Comparison of ENCODE assay signal across 9 cellular contexts in genomic region chrX:129655547-129656248, GRCh38. TPM values are rescaled to one million over a fixed set of nuclear protein-coding genes. Genes with fewer than 3 reads are reported as not detected.
DNase-seq lines count a peak whose midpoint lies in the region; ATAC-seq and TF ChIP-seq lines count a peak whose summit lies in the region.
"Had no signal": no experiment of that assay in that cellular context is flagged by ENCODE, and none has a peak within 500 bp of the region (broad histone marks: within the 10 kb centered on the region; RNA-seq: fewer than 3 reads in every experiment).

No MANE protein-coding gene starts in this region.

- CTCF ChIA-PET in Panc1 (lab: Charles Lee) = interaction anchor here (0.7 to 2.4 kb wide), 3 partner anchors 18 to 305 kb away, joined by 3 to 12 read pairs (median 4); no protein-coding TSS in a partner anchor

- H3K4me3 ChIP-seq in AG10803 (ENCODE audit: low read length) (no peak overlapping the region), Panc1 (ENCODE audit: low read depth in 2 of 2, low read length in 2 of 2) (peak overlapping the region in 1 of 2 experiments; percentile 58; a peak in 1 of 4 replicates)

- H3K36me3 ChIP-seq in ES-I3 (ENCODE audit: insufficient read depth, low read length) (no peaks in the 10 kb centered on the region), Panc1 (ENCODE audit: control insufficient read depth, insufficient read depth, low read length) (no peaks in the 10 kb centered on the region)

- no peaks in the 10 kb centered on the region for H3K9me3 ChIP-seq in ES-I3 (ENCODE audit: control insufficient read depth, insufficient read depth, low read length)
- no peaks in the 10 kb centered on the region for H3K9me3 ChIP-seq in Panc1 (ENCODE audit: control insufficient read depth, insufficient read depth, low read depth, low read length)

- no TSS peak for BruUV-seq in Panc1 (replicated peaks; lab: Mats Ljungman, UMichigan)

- POLR2A ChIA-PET in Panc1 (lab: Charles Lee) = no interaction called here

- H3K27ac ChIP-seq in Panc1 (ENCODE audit: low read length) (no peak overlapping the region), foreskin keratinocyte (no peak overlapping the region)

- TF ChIP-seq CTCF in AG10803 (conservative IDR thresholded peaks at IDR 0.05; ENCODE audit: low read length) (0 out of 2 replicates have a peak, but pooled peaks have one; percentile 1), Panc1 (IDR thresholded peaks at IDR 0.05) (no peak; the same call in 1 of the 2 replicates), foreskin keratinocyte (conservative IDR thresholded peaks at IDR 0.05) (peak; percentile 50)

- DNase-seq in AG10803 (ENCODE audit: low read depth) (no peak), Panc1 (ENCODE audit: low read depth, low spot score) (no peak), foreskin keratinocyte (no peak), globus pallidus (ENCODE audit: low spot score) (no peak)

- ATAC-seq in Panc1 (peak; percentile 56), foreskin keratinocyte (no peak), HG03442 (IDR thresholded peaks at IDR 0.05; ENCODE audit: unreplicated experiment) (no peak), HG03342 (IDR thresholded peaks at IDR 0.05; ENCODE audit: unreplicated experiment) (no peak), GM18519 (IDR thresholded peaks at IDR 0.05; ENCODE audit: low FRiP score, unreplicated experiment) (no peak)
- ATAC-seq: activated CD4-positive, CD25-positive, alpha-beta regulatory T cell treated with anti-CD3 and anti-CD28 coated beads, Interleukin-2, amount 50 U/mL, for 24 hours had no signal

- in situ Hi-C loops in Panc1 (cut with HindIII; ENCODE audit: low pct_unique_long_range_greater_than_20kb, low sequenced_read_pairs) = no loop called here

- H3K4me1 ChIP-seq in ES-I3 (ENCODE audit: insufficient read depth, low read length) = peaks cover 6% of the 10 kb centered on the region
- peaks cover 8% of the 10 kb centered on the region for H3K4me1 ChIP-seq in Panc1 (ENCODE audit: control insufficient read depth, insufficient read depth, low read length)
- H3K4me1 ChIP-seq in foreskin keratinocyte = no peaks in the 10 kb centered on the region

- H3K27me3 ChIP-seq in Panc1 (ENCODE audit: control insufficient read depth, insufficient read depth, low read length) (no peaks in the 10 kb centered on the region), foreskin keratinocyte (peaks cover 4% of the 10 kb centered on the region)

- intact Hi-C loops in Panc1 (cut with micrococcal nuclease; ENCODE audit: unreplicated experiment) = loop anchor here (1.0 kb wide), 1 partner anchor 71 kb away; no protein-coding TSS in a partner anchor

- peak overlapping the region; percentile 51; the same call in 1 of the 2 replicates for H3K9ac ChIP-seq in ES-I3 (ENCODE audit: low read depth, low read length)

RNA-seq across cellular contexts. Expression of gene APLN, which starts 0.9 kb away (rescaled TPM):
- 1.1 TPM for total RNA-seq in Panc1 (2021; ENCODE audit: unreplicated experiment)
- polyA plus RNA-seq in Panc1 (2012; ENCODE audit: insufficient read length) = 0.70 TPM
- total RNA-seq in foreskin keratinocyte = 1.6 and 8.2 TPM in 2 replicates
- 1.2 and 8.0 TPM in 2 replicates for polyA plus RNA-seq in foreskin keratinocyte
